Comparison of ENCODE assay signal across 19 cellular contexts in genomic region chr11:41522899-41523672, GRCh38.
DNase-seq lines count a peak whose midpoint lies in the region; ATAC-seq and TF ChIP-seq lines count a peak whose summit lies in the region.
"Had no signal": no experiment of that assay in that cellular context is flagged by ENCODE, and none has a peak within 500 bp of the region (broad histone marks: within the 10 kb centered on the region; RNA-seq: fewer than 3 reads in every experiment).

No MANE protein-coding gene starts in this region.

- DNase-seq in EH (ENCODE audit: low read depth) (peak; percentile 21), PC-3 (peak; percentile 63), epithelial cell of prostate (ENCODE audit: low read depth, low spot score) (no peak), mesothelial cell of epicardium (ENCODE audit: low spot score in 2 of 2, unreplicated experiment in 2 of 2) (no peak), UCSD-AML1 (lab: John Stamatoyannopoulos, UW; ENCODE audit: unreplicated experiment) (no peak), NCI-H748 treated with DMSO at 0.1 percent for 48 hours (lab: John Stamatoyannopoulos, UW) (no peak), putamen (ENCODE audit: low spot score) (no peak), natural killer cell (no peak)
- DNase-seq: CD4-positive, alpha-beta T cell; DND-41; GF-D8; GOT3; HFFc6; KBM-7; NCI-H1092 treated with DMSO at 0.1 percent for 48 hours; NCI-H1694 treated with DMSO at 0.1 percent for 48 hours; NCI-H446 treated with DMSO at 0.1 percent for 48 hours; NCI-H82; SIG-M5 had no signal

- no peak overlapping the region for H2AFZ ChIP-seq in PC-3 (ENCODE audit: low read length)

- H3K9me3 ChIP-seq in PC-3 (ENCODE audit: low read length) = no peaks in the 10 kb centered on the region

- no peaks in the 10 kb centered on the region for H3K27me3 ChIP-seq in PC-3 (ENCODE audit: low read length)

- peak overlapping the region; percentile 12; the same call in 1 of the 2 replicates for H3K9ac ChIP-seq in PC-3 (ENCODE audit: low read length)

- no peaks in the 10 kb centered on the region for H3K27me3 Mint-ChIP-seq in mesothelial cell of epicardium (ENCODE audit: low read depth)
- H3K27me3 Mint-ChIP-seq in natural killer cell (ENCODE audit: low read depth in 2 of 2) = no peaks in the 10 kb centered on the region
- H3K27me3 Mint-ChIP-seq: CD4-positive, alpha-beta T cell had no signal

- CTCF ChIA-PET in PC-3 (lab: Charles Lee) = no interaction called here

- intact Hi-C loops in PC-3 (cut with micrococcal nuclease) (no loop called here), natural killer cell (cut with micrococcal nuclease) (no loop called here)

- H3K79me2 ChIP-seq in PC-3 (ENCODE audit: low read length) = no peaks in the 10 kb centered on the region

- no peaks in the 10 kb centered on the region for H3K9me2 ChIP-seq in PC-3 (replicated peaks; ENCODE audit: low read length)

- H3K9me3 Mint-ChIP-seq in mesothelial cell of epicardium = no peaks in the 10 kb centered on the region
- peaks cover 6 to 10% of the 10 kb centered on the region in 2 donors for H3K9me3 Mint-ChIP-seq in natural killer cell

- H3K36me3 Mint-ChIP-seq in mesothelial cell of epicardium (no peaks in the 10 kb centered on the region), natural killer cell (no peaks in the 10 kb centered on the region)

- TF ChIP-seq CTCF in PC-3 (conservative IDR thresholded peaks at IDR 0.05; ENCODE audit: low read depth, low read length) (no peak), mesothelial cell of epicardium (IDR thresholded peaks at IDR 0.05; ENCODE audit: unreplicated experiment) (no peak), natural killer cell (IDR thresholded peaks at IDR 0.05) (no peak)

- no peak for ATAC-seq in PC-3
- ATAC-seq in natural killer cell = no peak

- no peaks in the 10 kb centered on the region for H3F3A ChIP-seq in PC-3 (ENCODE audit: low read length, unreplicated experiment)

- H3K27ac ChIP-seq in PC-3 (ENCODE audit: low read length) (peak overlapping the region; percentile 70), epithelial cell of prostate (peak overlapping the region; percentile 41)

- no peaks in the 10 kb centered on the region for H3K36me3 ChIP-seq in PC-3 (ENCODE audit: low read depth, low read length)

- POLR2A ChIA-PET in PC-3 (lab: Charles Lee; ENCODE audit: unreplicated experiment) = interaction anchor here (0.6 kb wide), 1 partner anchor 10 kb away, joined by 3 read pairs; no protein-coding TSS in a partner anchor

- peaks cover 28% of the 10 kb centered on the region for H3K4me1 Mint-ChIP-seq in mesothelial cell of epicardium
- H3K4me1 Mint-ChIP-seq in natural killer cell = no peaks in the 10 kb centered on the region

- 0 out of 2 replicates have a peak overlapping the region, but pooled peaks have one; percentile 11 for H3K4me2 ChIP-seq in PC-3 (ENCODE audit: low read length)

- peak overlapping the region; percentile 91 for H3K27ac Mint-ChIP-seq in mesothelial cell of epicardium
- no peak overlapping the region for H3K27ac Mint-ChIP-seq in natural killer cell
- H3K27ac Mint-ChIP-seq: CD4-positive, alpha-beta T cell; HFFc6 had no signal

- no peak overlapping the region for H3K4me3 ChIP-seq in PC-3 (ENCODE audit: low read length)

- H3K4me1 ChIP-seq in PC-3 (ENCODE audit: insufficient read depth, low read length) = peaks cover 15% of the 10 kb centered on the region

- H3K4me3 Mint-ChIP-seq in mesothelial cell of epicardium (no peak overlapping the region), natural killer cell (no peak overlapping the region)
- H3K4me3 Mint-ChIP-seq: CD4-positive, alpha-beta T cell; HFFc6 had no signal

- H4K20me1 ChIP-seq in PC-3 (ENCODE audit: low read length) = no peaks in the 10 kb centered on the region

- BruUV-seq in PC-3 (replicated peaks; lab: Mats Ljungman, UMichigan) = no TSS peak

Comparison
In these comparisons a context has a peak if more than half of its experiments do, and no peak if none do; other contexts are left out.
1. DNase-seq: peak in EH (single experiment) and PC-3 (single experiment); none in epithelial cell of prostate (single experiment), mesothelial cell of epicardium (0 of 2), UCSD-AML1 (single experiment), NCI-H748 treated with DMSO at 0.1 percent for 48 hours (single experiment), putamen (single experiment) and natural killer cell (single experiment).